ENCODE assay signal across 19 cellular contexts in genomic region chr3:141233457-141234161, GRCh38. TPM values are rescaled to one million over a fixed set of nuclear protein-coding genes. Genes with fewer than 3 reads are reported as not detected.
DNase-seq lines count a peak whose midpoint lies in the region; ATAC-seq, FAIRE-seq and TF ChIP-seq lines count a peak whose summit lies in the region.
"Had no signal": no experiment of that assay in that cellular context is flagged by ENCODE, and none has a peak within 500 bp of the region (broad histone marks: within the 10 kb centered on the region; RNA-seq: fewer than 3 reads in every experiment).

No MANE protein-coding gene starts in this region.

- H3K9ac ChIP-seq in HCT116 (ENCODE audit: low read length), result no peak overlapping the region
- no peak overlapping the region for H3K9ac ChIP-seq in K562 (ENCODE audit: insufficient read depth in 1 of 2, low read depth in 2 of 2, low read length in 2 of 2)
- H3K9ac ChIP-seq in neural progenitor cell, result no peak overlapping the region

- no peaks in the 10 kb centered on the region for H3K9me3 Mint-ChIP-seq in T-helper 2 cell treated with Interferon-gamma antibody and Interleukin-4, amounts not matched to agents 5 μg/mL and 100 μg/mL, for 36 hours
- H3K9me3 Mint-ChIP-seq in neural progenitor cell, result no peaks in the 10 kb centered on the region
- no peaks in the 10 kb centered on the region for H3K9me3 Mint-ChIP-seq in activated T-helper 1 cell treated with anti-CD3 and anti-CD28 coated beads, Interleukin-12 subunit alpha, Interleukin-12 subunit beta, Interleukin-2, Interleukin-4 antibody, amounts not matched to agents 30 ng/mL and 10 ng/mL and 1 ng/mL, durations not matched to agents 14 hours and 24 hours and 36 hours
- H3K9me3 Mint-ChIP-seq: dendritic cell treated with granulocyte-macrophage colony-stimulating factor and Interleukin-4, amounts not matched to agents 40 ng/mL and 50 ng/mL, for 4 days had no signal

- peaks cover 32% of the 10 kb centered on the region for H3K36me3 Mint-ChIP-seq in T-helper 2 cell treated with Interferon-gamma antibody and Interleukin-4, amounts not matched to agents 5 μg/mL and 100 μg/mL, for 36 hours (ENCODE audit: low read depth)
- H3K36me3 Mint-ChIP-seq in neural progenitor cell, result peaks cover 13% of the 10 kb centered on the region
- peaks cover 14% of the 10 kb centered on the region for H3K36me3 Mint-ChIP-seq in activated T-helper 1 cell treated with anti-CD3 and anti-CD28 coated beads, Interleukin-12 subunit alpha, Interleukin-12 subunit beta, Interleukin-2, Interleukin-4 antibody, amounts not matched to agents 30 ng/mL and 10 ng/mL and 1 ng/mL, durations not matched to agents 14 hours and 24 hours and 36 hours (ENCODE audit: low read depth)

- peaks cover 69% of the 10 kb centered on the region for H3K4me1 Mint-ChIP-seq in T-helper 2 cell treated with Interferon-gamma antibody and Interleukin-4, amounts not matched to agents 5 μg/mL and 100 μg/mL, for 36 hours (ENCODE audit: low read depth)
- H3K4me1 Mint-ChIP-seq in neural progenitor cell, result peaks cover 21% of the 10 kb centered on the region
- H3K4me1 Mint-ChIP-seq in activated T-helper 1 cell treated with anti-CD3 and anti-CD28 coated beads, Interleukin-12 subunit alpha, Interleukin-12 subunit beta, Interleukin-2, Interleukin-4 antibody, amounts not matched to agents 30 ng/mL and 10 ng/mL and 1 ng/mL, durations not matched to agents 14 hours and 24 hours and 36 hours (ENCODE audit: low read depth), result peaks cover 71% of the 10 kb centered on the region

- TF ChIP-seq EP300 in K562 (IDR thresholded peaks at IDR 0.05; ENCODE audit: low read length), result no peak

- RAD21 ChIA-PET in HCT116 (lab: Charles Lee; ENCODE audit: low non-redundant PET in 1 of 2, low total read pairs in 2 of 2, uncharacterized antibody in 2 of 2, unreplicated experiment in 2 of 2), result no interaction called here

- H3K27me3 ChIP-seq in HCT116 (ENCODE audit: insufficient read depth, low read length) (no peaks in the 10 kb centered on the region), K562 (ENCODE audit: control insufficient read depth in 2 of 2, insufficient read depth in 2 of 2, low read length in 2 of 2) (peaks cover 13 to 52% of the 10 kb centered on the region in 2 experiments; a peak in 4 of 5 replicates), neural progenitor cell (peaks cover 29% of the 10 kb centered on the region)

- no peak for FAIRE-seq in K562 (lab: Jason Lieb, UNC)

- H3K79me2 ChIP-seq in HCT116 (ENCODE audit: insufficient read depth, low read length), result peaks cover 5% of the 10 kb centered on the region; the same call in 1 of the 2 replicates
- no peaks in the 10 kb centered on the region for H3K79me2 ChIP-seq in K562 (ENCODE audit: control insufficient read depth, insufficient read depth, low read length)
- peaks cover 8% of the 10 kb centered on the region for H3K79me2 ChIP-seq in neural progenitor cell (ENCODE audit: low read depth)

- CTCF ChIA-PET in HCT116 (lab: Charles Lee), result interaction anchor here (2.3 kb wide), 1 partner anchor 14 kb away, joined by 26 read pairs; no protein-coding TSS in a partner anchor
- CTCF ChIA-PET in K562 (lab: Yijun Ruan, JAX; ENCODE audit: low intra/inter-chr PET ratio), result interaction anchor here (0.5 kb wide), 1 partner anchor 768 kb away, joined by 8 read pairs; no protein-coding TSS in a partner anchor

- H3K9me1 ChIP-seq in K562 (ENCODE audit: control insufficient read depth, insufficient read depth, low read length), result no peaks in the 10 kb centered on the region

- H3K4me3 Mint-ChIP-seq in T-helper 2 cell treated with Interferon-gamma antibody and Interleukin-4, amounts not matched to agents 5 μg/mL and 100 μg/mL, for 36 hours, result peak overlapping the region; percentile 94
- H3K4me3 Mint-ChIP-seq in neural progenitor cell, result peak overlapping the region; percentile 89
- no peak overlapping the region for H3K4me3 Mint-ChIP-seq in activated T-helper 1 cell treated with anti-CD3 and anti-CD28 coated beads, Interleukin-12 subunit alpha, Interleukin-12 subunit beta, Interleukin-2, Interleukin-4 antibody, amounts not matched to agents 30 ng/mL and 10 ng/mL and 1 ng/mL, durations not matched to agents 14 hours and 24 hours and 36 hours

- H3K4me1 ChIP-seq in HCT116 (ENCODE audit: control insufficient read depth in 1 of 2, insufficient read depth in 2 of 2, low read length in 2 of 2) (peaks cover 7 to 14% of the 10 kb centered on the region in 2 experiments; a peak in 3 of 4 replicates), K562 (replicated peaks in 1 of 2; ENCODE audit: control insufficient read depth in 2 of 2, insufficient read depth in 2 of 2, low read length in 2 of 2) (peaks cover 15 to 21% of the 10 kb centered on the region in 2 experiments), neural progenitor cell (peaks cover 6% of the 10 kb centered on the region)

- no peak overlapping the region for H3K4me2 ChIP-seq in HCT116 (ENCODE audit: low read length)
- no peak overlapping the region for H3K4me2 ChIP-seq in K562 (ENCODE audit: insufficient read depth, low read length)
- H3K4me2 ChIP-seq in neural progenitor cell, result no peak overlapping the region

- H3F3A ChIP-seq in neural progenitor cell (ENCODE audit: low read depth), result peaks cover 8% of the 10 kb centered on the region

- ATAC-seq in HCT116, result no peak
- ATAC-seq in K562, result no peak
- no peak for ATAC-seq in GM18505 (IDR thresholded peaks at IDR 0.05; ENCODE audit: unreplicated experiment)
- ATAC-seq: left cardiac atrium, PC-3, right cardiac atrium had no signal

- no peak overlapping the region for H3K27ac ChIP-seq in HCT116 (ENCODE audit: low read depth, low read length)
- no peak overlapping the region for H3K27ac ChIP-seq in K562 (ENCODE audit: extremely low read depth, low read depth, low read length)
- no peak overlapping the region for H3K27ac ChIP-seq in neural progenitor cell
- H3K27ac ChIP-seq: SK-N-MC had no signal

- no peak for DNase-seq in T-helper 2 cell treated with Interferon-gamma antibody and Interleukin-4, amounts not matched to agents 5 μg/mL and 100 μg/mL, for 36 hours (ENCODE audit: low spot score)
- DNase-seq in T-helper 2 cell (no peak), HCT116 (ENCODE audit: low read depth, low spot score) (no peak), K562 (ENCODE audit: extremely low read depth in 1 of 4, low spot score in 3 of 4) (no peak), neural progenitor cell (ENCODE audit: low spot score) (no peak), NCI-H187 treated with DMSO at 0.1 percent for 48 hours (lab: John Stamatoyannopoulos, UW) (no peak)
- no peak for DNase-seq in activated T-helper 1 cell treated with anti-CD3 and anti-CD28 coated beads, Interleukin-12 subunit alpha, Interleukin-12 subunit beta, Interleukin-2, Interleukin-4 antibody, amounts not matched to agents 30 ng/mL and 10 ng/mL and 1 ng/mL, durations not matched to agents 14 hours and 24 hours and 36 hours (ENCODE audit: low spot score)
- DNase-seq: activated CD4-positive, CD25-positive, alpha-beta regulatory T cell; DMS153; KBM-7; left cardiac atrium; NCI-H1436 treated with DMSO at 0.1 percent for 48 hours; NCI-H510A treated with DMSO at 0.1 percent for 48 hours; PC-3; stimulated activated CD4-positive, alpha-beta T cell treated with anti-CD3 and anti-CD28 coated beads, Interleukin-2, amount 100 ng/mL, for 48 hours had no signal

- intact Hi-C loops in HCT116 (cut with micrococcal nuclease) (no loop called here), K562 (cut with micrococcal nuclease) (loop anchor here (5.0 kb wide), 1 partner anchor 44 kb away; no protein-coding TSS in a partner anchor)
- intact Hi-C loops in activated T-helper 1 cell treated with anti-CD3 and anti-CD28 coated beads, Interleukin-12 subunit alpha, Interleukin-12 subunit beta, Interleukin-2, Interleukin-4 antibody, amounts not matched to agents 30 ng/mL and 10 ng/mL and 1 ng/mL, durations not matched to agents 14 hours and 24 hours and 36 hours (cut with micrococcal nuclease), result loop anchor here (5.0 to 10.0 kb wide), 3 partner anchors 319 to 1769 kb away; partner anchors contain the start of genes ATP1B3 and U2SURP

- no peaks in the 10 kb centered on the region for H3K9me3 ChIP-seq in HCT116 (ENCODE audit: control insufficient read depth in 1 of 2, insufficient read depth in 1 of 2, low read depth in 1 of 2, low read length in 2 of 2)
- H3K9me3 ChIP-seq in K562 (replicated peaks; ENCODE audit: control insufficient read depth, insufficient read depth, low read depth, low read length), result no peaks in the 10 kb centered on the region
- H3K9me3 ChIP-seq in neural progenitor cell (ENCODE audit: low read depth), result no peaks in the 10 kb centered on the region

- no peaks in the 10 kb centered on the region for H3K36me3 ChIP-seq in HCT116 (ENCODE audit: control insufficient read depth in 1 of 2, insufficient read depth in 2 of 2, low read length in 2 of 2)
- H3K36me3 ChIP-seq in K562 (ENCODE audit: control insufficient read depth, insufficient read depth, low read length), result no peaks in the 10 kb centered on the region
- H3K36me3 ChIP-seq in neural progenitor cell, result no peaks in the 10 kb centered on the region

- H4K20me1 ChIP-seq in HCT116 (ENCODE audit: insufficient read depth) (no peaks in the 10 kb centered on the region), K562 (replicated peaks; ENCODE audit: control insufficient read depth, insufficient read depth, low read length) (peaks cover 4% of the 10 kb centered on the region; the same call in 1 of the 2 replicates), neural progenitor cell (ENCODE audit: low read depth) (no peaks in the 10 kb centered on the region)

- TF ChIP-seq CTCF in HCT116 (IDR thresholded peaks at IDR 0.05 in 2 of 3, conservative IDR thresholded peaks at IDR 0.05 in 1 of 3; ENCODE audit: borderline replicate concordance in 1 of 3, insufficient read depth in 1 of 3, low read depth in 2 of 3, low read length in 2 of 3), result no peak
- TF ChIP-seq CTCF in K562 (IDR thresholded peaks at IDR 0.05 in 2 of 3, conservative IDR thresholded peaks at IDR 0.05 in 1 of 3; ENCODE audit: insufficient read depth in 2 of 3, low read depth in 1 of 3, low read length in 3 of 3), result no peak
- no peak for TF ChIP-seq CTCF in neural progenitor cell (IDR thresholded peaks at IDR 0.05)

- in situ Hi-C loops in K562 (cut with MboI), result no loop called here

- H3K9me2 ChIP-seq in HCT116 (ENCODE audit: insufficient read depth), result no peaks in the 10 kb centered on the region

- 9% methylated on average over 8 of the region's 9 CpGs for WGBS in K562 (ENCODE audit: insufficient coverage, low coverage, missing lambda C conversion rate)

- POLR2A ChIA-PET in HCT116 (lab: Charles Lee), result no interaction called here
- POLR2A ChIA-PET in K562 (lab: Yijun Ruan, JAX), result interaction anchor here (1.5 kb wide), 1 partner anchor 22 kb away, joined by 5 read pairs; no protein-coding TSS in a partner anchor

- H3K4me3 ChIP-seq in HCT116 (replicated peaks in 1 of 2; ENCODE audit: low read depth in 1 of 2, low read length in 2 of 2), result no peak overlapping the region
- no peak overlapping the region for H3K4me3 ChIP-seq in K562
- no peak overlapping the region for H3K4me3 ChIP-seq in neural progenitor cell

- H2AFZ ChIP-seq in HCT116 (ENCODE audit: low read depth, low read length, poor library complexity, severe bottlenecking) (no peak overlapping the region), K562 (ENCODE audit: low read depth, low read length) (no peak overlapping the region), neural progenitor cell (replicated peaks) (no peak overlapping the region)

- no peaks in the 10 kb centered on the region for H3K27me3 Mint-ChIP-seq in T-helper 2 cell treated with Interferon-gamma antibody and Interleukin-4, amounts not matched to agents 5 μg/mL and 100 μg/mL, for 36 hours (ENCODE audit: low read depth)
- peaks cover 6% of the 10 kb centered on the region for H3K27me3 Mint-ChIP-seq in neural progenitor cell (ENCODE audit: insufficient read depth, low read depth)
- H3K27me3 Mint-ChIP-seq in activated T-helper 1 cell treated with anti-CD3 and anti-CD28 coated beads, Interleukin-12 subunit alpha, Interleukin-12 subunit beta, Interleukin-2, Interleukin-4 antibody, amounts not matched to agents 30 ng/mL and 10 ng/mL and 1 ng/mL, durations not matched to agents 14 hours and 24 hours and 36 hours (ENCODE audit: insufficient read depth), result no peaks in the 10 kb centered on the region

- H3K27ac Mint-ChIP-seq in T-helper 2 cell treated with Interferon-gamma antibody and Interleukin-4, amounts not matched to agents 5 μg/mL and 100 μg/mL, for 36 hours, result peak overlapping the region; percentile 27
- no peak overlapping the region for H3K27ac Mint-ChIP-seq in neural progenitor cell
- no peak overlapping the region for H3K27ac Mint-ChIP-seq in activated T-helper 1 cell treated with anti-CD3 and anti-CD28 coated beads, Interleukin-12 subunit alpha, Interleukin-12 subunit beta, Interleukin-2, Interleukin-4 antibody, amounts not matched to agents 30 ng/mL and 10 ng/mL and 1 ng/mL, durations not matched to agents 14 hours and 24 hours and 36 hours

- TF ChIP-seq RAD21 in HCT116 (IDR thresholded peaks at IDR 0.05; ENCODE audit: low read depth) (no peak), K562 (CRISPR knock-in tag; conservative IDR thresholded peaks at IDR 0.05 in 1 of 2, IDR thresholded peaks at IDR 0.05 in 1 of 2) (no peak)

- TF ChIP-seq POLR2A in HCT116 (IDR thresholded peaks at IDR 0.05; ENCODE audit: borderline replicate concordance, extremely low read depth, insufficient read depth, insufficient read length), result no peak
- TF ChIP-seq POLR2A in K562 (conservative IDR thresholded peaks at IDR 0.05), result no peak
- TF ChIP-seq POLR2A in GM18505 (IDR thresholded peaks at IDR 0.05; ENCODE audit: borderline replicate concordance, extremely low read depth, insufficient read depth, insufficient read length), result no peak

- BruUV-seq in HCT116 (replicated peaks; lab: Mats Ljungman, UMichigan), result TSS peak; percentile 27
- BruUV-seq in K562 (replicated peaks; lab: Mats Ljungman, UMichigan), result no TSS peak

RNA-seq across cellular contexts. Expression of gene PXYLP1, which starts 2.0 kb away (rescaled TPM):
- 15.3 TPM for total RNA-seq in HCT116 (2021; ENCODE audit: unreplicated experiment)
- polyA plus RNA-seq in HCT116 (2012), result 5.9 and 8.3 TPM in 2 replicates
- 2.6 and 4.2 TPM in 2 replicates for total RNA-seq in K562 (2011; cell fraction: chromatin; rRNA removed; ENCODE audit: low replicate concordance)
- 1.2 and 2.4 TPM in 2 replicates for total RNA-seq in K562 (2011; cell fraction: nucleolus; rRNA removed)
- total RNA-seq in K562 (2011; cell fraction: nucleoplasm; rRNA removed), result 3.6 and 3.7 TPM in 2 replicates
- 0.98 and 1.1 TPM in 2 replicates for total RNA-seq in K562 (2014; rRNA removed)
- total RNA-seq in K562 (2014; rRNA removed; fragmentation: Illumina TruSeq; extraction: Trizol), result 1.5 and 1.6 TPM in 2 replicates
- 0.98 and 1.0 TPM in 2 replicates for total RNA-seq in K562 (2015; rRNA removed; fragmentation: Illumina TruSeq; extraction: Trizol)
- total RNA-seq in K562 (2021), result 1.3 and 1.7 TPM in 2 replicates
- polyA plus RNA-seq in K562 (2011; rRNA removed), result 1.6 and 2.7 TPM in 2 replicates
- 1.1 and 2.9 TPM in 2 replicates for polyA plus RNA-seq in K562 (2011; cell fraction: cytosol; rRNA removed)
- 2.8 and 5.7 TPM in 2 replicates for polyA plus RNA-seq in K562 (2011; cell fraction: nucleus; rRNA removed)
- polyA plus RNA-seq in K562 (2012), result 1.7 and 2.0 TPM in 2 replicates
- 1.3 and 1.9 TPM in 2 replicates for polyA plus RNA-seq in K562 (2014; fragmentation: Illumina TruSeq; extraction: Trizol)
- 1 to 10 TPM in 1 of 2 experiments, under 1 TPM in 1; 0.80 to 1.1 TPM for polyA plus RNA-seq in K562 (2014; fragmentation: Nextera tagmentation; extraction: Ambion mirVana)
- 1.5 and 2.9 TPM in 2 replicates for polyA plus RNA-seq in K562 (2014; rRNA removed)
- polyA minus RNA-seq in K562 (2011; rRNA and poly(A)+ RNA removed), result 1.3 and 5.2 TPM in 2 replicates
- 1.2 and 1.3 TPM in 2 replicates for polyA minus RNA-seq in K562 (2011; cell fraction: cytosol; rRNA and poly(A)+ RNA removed)
- polyA minus RNA-seq in K562 (2011; cell fraction: nucleus; rRNA and poly(A)+ RNA removed), result 2.0 and 2.3 TPM in 2 replicates
- total RNA-seq in neural progenitor cell (ENCODE audit: low replicate concordance), result 30.5 and 36.3 TPM in 2 replicates
- 11.6 and 12.1 TPM in 2 replicates for total RNA-seq in activated T-helper 1 cell treated with anti-CD3 and anti-CD28 coated beads, Interleukin-12 subunit alpha, Interleukin-12 subunit beta, Interleukin-2, Interleukin-4 antibody, amounts not matched to agents 30 ng/mL and 10 ng/mL and 1 ng/mL, durations not matched to agents 14 hours and 24 hours and 36 hours
